8 cellular contexts compared by ENCODE assay signal in the genomic region with DNA sequence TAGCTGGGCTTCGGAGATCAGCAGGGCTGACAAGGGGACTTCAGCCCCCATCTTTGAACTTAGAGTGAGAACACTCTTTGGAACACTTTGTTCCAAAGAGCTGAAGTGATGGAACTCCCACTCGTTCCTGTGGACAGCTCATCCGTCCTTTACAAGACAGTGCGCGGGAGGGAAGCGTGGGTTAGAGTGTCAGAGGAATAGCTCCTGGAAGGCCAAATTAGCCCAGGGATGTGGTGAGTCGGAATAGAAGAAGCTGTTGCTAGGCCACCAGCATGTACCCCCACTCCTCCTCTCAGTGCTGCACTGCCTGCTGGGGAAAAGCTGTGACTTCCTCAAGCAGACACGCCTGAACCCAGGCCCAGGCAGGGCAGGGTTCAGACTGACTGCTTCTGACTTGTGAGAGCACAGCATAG. TPM values are rescaled to one million over a fixed set of nuclear protein-coding genes. Genes with fewer than 3 reads are reported as not detected.
DNase-seq lines count a peak whose midpoint lies in the region; ATAC-seq and TF ChIP-seq lines count a peak whose summit lies in the region.

No MANE protein-coding gene starts in this region.

- no peaks in the 10 kb centered on the region for H3K36me3 ChIP-seq in skeletal muscle satellite cell (ENCODE audit: insufficient read depth, low read length)

- in situ Hi-C loops in G401 (cut with HindIII; ENCODE audit: low sequenced_read_pairs), result no loop called here

- H3K9ac ChIP-seq in skeletal muscle satellite cell (ENCODE audit: low read depth, low read length), result peak overlapping the region; percentile 100

- no peak for TF ChIP-seq CTCF in glutamatergic neuron (IDR thresholded peaks at IDR 0.05; ENCODE audit: partially characterized antibody, unreplicated experiment)

- no peaks in the 10 kb centered on the region for H3K27me3 ChIP-seq in skeletal muscle satellite cell (ENCODE audit: control insufficient read depth, insufficient read depth, low read length)

- H3K4me3 Mint-ChIP-seq in activated CD8-positive, alpha-beta memory T cell treated with anti-CD3 and anti-CD28 coated beads, Interleukin-2, amount 10 ng/mL, durations not matched to agents 7 days and 5 days, result no peak overlapping the region
- no peak overlapping the region for H3K4me3 Mint-ChIP-seq in glutamatergic neuron (ENCODE audit: unreplicated experiment)

- H3K27ac Mint-ChIP-seq in activated CD8-positive, alpha-beta memory T cell treated with anti-CD3 and anti-CD28 coated beads, Interleukin-2, amount 10 ng/mL, durations not matched to agents 7 days and 5 days, result peak overlapping the region; percentile 37
- peak overlapping the region; percentile 28 for H3K27ac Mint-ChIP-seq in glutamatergic neuron (ENCODE audit: unreplicated experiment)

- peaks cover 71% of the 10 kb centered on the region for H3K4me1 ChIP-seq in skeletal muscle satellite cell (ENCODE audit: control insufficient read depth, insufficient read depth, low read length)

- ATAC-seq in activated CD8-positive, alpha-beta memory T cell treated with anti-CD3 and anti-CD28 coated beads, Interleukin-2, amount 10 ng/mL, durations not matched to agents 7 days and 5 days, result no peak

- no peaks in the 10 kb centered on the region for H3K9me3 ChIP-seq in skeletal muscle satellite cell (replicated peaks; ENCODE audit: low read length)

- peak overlapping the region; percentile 93 for H3K4me2 ChIP-seq in skeletal muscle satellite cell (ENCODE audit: low read length)

- no peaks in the 10 kb centered on the region for H3K9me3 Mint-ChIP-seq in activated CD8-positive, alpha-beta memory T cell treated with anti-CD3 and anti-CD28 coated beads, Interleukin-2, amount 10 ng/mL, durations not matched to agents 7 days and 5 days (ENCODE audit: low read depth)
- H3K9me3 Mint-ChIP-seq in glutamatergic neuron (ENCODE audit: unreplicated experiment), result peaks cover 5% of the 10 kb centered on the region

- DNase-seq in HK-2 (ENCODE audit: unreplicated experiment) (peak; percentile 38), glutamatergic neuron (no peak), A172 (ENCODE audit: low spot score) (no peak), G401 (ENCODE audit: low spot score) (no peak), NCI-H345 (lab: John Stamatoyannopoulos, UW) (no peak)
- peak; percentile 41 for DNase-seq in activated CD8-positive, alpha-beta memory T cell treated with anti-CD3 and anti-CD28 coated beads, Interleukin-2, amount 10 ng/mL, durations not matched to agents 7 days and 5 days
- no peak for DNase-seq in stimulated activated CD4-positive, alpha-beta T cell treated with anti-CD3 and anti-CD28 coated beads, Interleukin-2, amount 100 ng/mL, for 48 hours

- H3K4me1 Mint-ChIP-seq in activated CD8-positive, alpha-beta memory T cell treated with anti-CD3 and anti-CD28 coated beads, Interleukin-2, amount 10 ng/mL, durations not matched to agents 7 days and 5 days, result peaks cover 28% of the 10 kb centered on the region
- peaks cover 24% of the 10 kb centered on the region for H3K4me1 Mint-ChIP-seq in glutamatergic neuron (ENCODE audit: low read depth, unreplicated experiment)

- no peaks in the 10 kb centered on the region for H3K27me3 Mint-ChIP-seq in activated CD8-positive, alpha-beta memory T cell treated with anti-CD3 and anti-CD28 coated beads, Interleukin-2, amount 10 ng/mL, durations not matched to agents 7 days and 5 days
- H3K27me3 Mint-ChIP-seq in glutamatergic neuron (ENCODE audit: unreplicated experiment), result peaks cover 6% of the 10 kb centered on the region

- H3K4me3 ChIP-seq in skeletal muscle satellite cell (ENCODE audit: low read length), result peak overlapping the region; percentile 85

- H3K36me3 Mint-ChIP-seq in activated CD8-positive, alpha-beta memory T cell treated with anti-CD3 and anti-CD28 coated beads, Interleukin-2, amount 10 ng/mL, durations not matched to agents 7 days and 5 days, result peaks cover 6% of the 10 kb centered on the region
- H3K36me3 Mint-ChIP-seq in glutamatergic neuron (ENCODE audit: unreplicated experiment), result no peaks in the 10 kb centered on the region

- CTCF ChIA-PET in activated CD8-positive, alpha-beta memory T cell treated with anti-CD3 and anti-CD28 coated beads, Interleukin-2, amount 10 ng/mL, durations not matched to agents 7 days and 5 days (lab: Charles Lee), result interaction anchor here (0.6 to 2.4 kb wide), 5 partner anchors 10 to 177 kb away, joined by 3 to 10 read pairs (median 3); no protein-coding TSS in a partner anchor

RNA-seq across cellular contexts. Expression of a gene that starts 1.7 kb away (rescaled TPM):
- total RNA-seq in activated CD8-positive, alpha-beta memory T cell treated with anti-CD3 and anti-CD28 coated beads, Interleukin-2, amount 10 ng/mL, durations not matched to agents 7 days and 5 days, result 1 to 10 TPM; 2.1 to 4.3 TPM
- 4.0 TPM for total RNA-seq in glutamatergic neuron (ENCODE audit: unreplicated experiment)
- 0.76 and 1.7 TPM in 2 replicates for total RNA-seq in skeletal muscle satellite cell (2012; rRNA removed)
- total RNA-seq in A172 (2014; rRNA removed; shearing (Covaris generic)), result 1.8 and 2.6 TPM in 2 replicates
- 0.49 and 2.0 TPM in 2 replicates for total RNA-seq in G401 (2014; rRNA removed; shearing (Covaris generic))

Comparison
In these comparisons a context has a peak if more than half of its experiments do, and no peak if none do; other contexts are left out.
1. DNase-seq: peak in HK-2 (single experiment) and activated CD8-positive, alpha-beta memory T cell treated with anti-CD3 and anti-CD28 coated beads, Interleukin-2, amount 10 ng/mL, durations not matched to agents 7 days and 5 days (single experiment); none in glutamatergic neuron (single experiment), A172 (single experiment), G401 (single experiment), NCI-H345 (single experiment) and stimulated activated CD4-positive, alpha-beta T cell treated with anti-CD3 and anti-CD28 coated beads, Interleukin-2, amount 100 ng/mL, for 48 hours (0 of 2).